ENCODE assay signal across 1 cellular context in the genomic region with DNA sequence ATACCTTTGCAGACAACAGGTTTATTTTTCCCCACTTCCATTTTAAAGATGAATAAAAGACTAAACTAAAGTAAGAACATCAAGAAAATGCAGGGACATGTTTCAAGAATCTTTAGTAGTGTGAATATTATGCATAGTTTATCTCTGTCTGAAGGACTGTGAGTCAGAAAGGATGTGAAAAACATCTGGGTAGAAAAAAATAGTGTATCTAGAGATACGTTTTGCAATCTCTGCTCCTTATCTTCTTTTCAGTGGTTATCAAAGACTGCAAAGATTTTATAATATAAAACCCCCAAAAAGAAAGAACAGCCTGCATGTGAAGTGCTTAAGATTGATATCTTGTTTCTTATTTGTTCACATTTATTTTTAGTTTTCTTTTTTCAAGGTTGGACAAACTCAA.
TF ChIP-seq lines count a peak whose summit lies in the region.

No MANE protein-coding gene starts in this region.

TF ChIP-seq in SK-N-SH, 30 proteins besides CTCF, POLR2A, EP300 and RAD21 (continued from another document):
- no peak for TF ChIP-seq PBX3 (IDR thresholded peaks at IDR 0.05)
- no peak for TF ChIP-seq NFIC (IDR thresholded peaks at IDR 0.05; ENCODE audit: borderline replicate concordance)
- no peak for TF ChIP-seq SMC3 (IDR thresholded peaks at IDR 0.05; ENCODE audit: low read depth, low read length)
- TF ChIP-seq TEAD4 (IDR thresholded peaks at IDR 0.05; ENCODE audit: borderline replicate concordance, insufficient read depth), result no peak
- TF ChIP-seq GATA2 (CRISPR knock-in tag; IDR thresholded peaks at IDR 0.05), result no peak
- TF ChIP-seq, protein P1, sequence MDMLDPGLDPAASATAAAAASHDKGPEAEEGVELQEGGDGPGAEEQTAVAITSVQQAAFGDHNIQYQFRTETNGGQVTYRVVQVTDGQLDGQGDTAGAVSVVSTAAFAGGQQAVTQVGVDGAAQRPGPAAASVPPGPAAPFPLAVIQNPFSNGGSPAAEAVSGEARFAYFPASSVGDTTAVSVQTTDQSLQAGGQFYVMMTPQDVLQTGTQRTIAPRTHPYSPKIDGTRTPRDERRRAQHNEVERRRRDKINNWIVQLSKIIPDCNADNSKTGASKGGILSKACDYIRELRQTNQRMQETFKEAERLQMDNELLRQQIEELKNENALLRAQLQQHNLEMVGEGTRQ (IDR thresholded peaks at IDR 0.05; ENCODE audit: borderline replicate concordance, low read depth, low read length), result no peak
- no peak for TF ChIP-seq ZBTB33 (IDR thresholded peaks at IDR 0.05; ENCODE audit: borderline replicate concordance, low read depth)
- TF ChIP-seq IRF3 (IDR thresholded peaks at IDR 0.05; ENCODE audit: low read depth, low read length), result no peak
